ENCODE assay signal across 14 cellular contexts in genomic region chr4:156790866-156791265, GRCh38.
A peak's percentile ranks its signal among the peaks of the same experiment; 100 is the strongest.
DNase-seq lines count a peak whose midpoint lies in the region; ATAC-seq, FAIRE-seq and TF ChIP-seq lines count a peak whose summit lies in the region.
"Had no signal": no experiment of that assay in that cellular context is flagged by ENCODE, and none has a peak within 500 bp of the region (broad histone marks: within the 10 kb centered on the region; RNA-seq: fewer than 3 reads in every experiment).

No MANE protein-coding gene starts in this region.

- H3K4me1 ChIP-seq in kidney (ENCODE audit: control insufficient read depth in 1 of 2, insufficient read depth in 1 of 2, low read depth in 1 of 2, low read length in 2 of 2): no peaks in the 10 kb centered on the region

- H3K9ac ChIP-seq in kidney (ENCODE audit: low read length in 2 of 2): no peak overlapping the region

- H3K36me3 ChIP-seq in MG63 (no peaks in the 10 kb centered on the region; the same call in 1 of the 2 replicates), kidney (ENCODE audit: control insufficient read depth in 1 of 2, insufficient read depth in 2 of 2, low read length in 2 of 2) (no peaks in the 10 kb centered on the region)

- H3K4me3 ChIP-seq in MG63 (no peak overlapping the region), kidney (ENCODE audit: low read length in 2 of 2) (no peak overlapping the region)

- no peak overlapping the region for H3K27ac ChIP-seq in kidney (ENCODE audit: low read depth in 2 of 2, low read length in 2 of 2)

- peaks cover 42% of the 10 kb centered on the region for H3K4me1 Mint-ChIP-seq in nephron progenitor cell
- H3K4me1 Mint-ChIP-seq: activated CD4-positive, alpha-beta T cell treated with anti-CD3 and anti-CD28 coated beads, Interleukin-2, amount 10 ng/mL, durations not matched to agents 24 days and 14 days had no signal

- TF ChIP-seq CTCF in nephron progenitor cell (IDR thresholded peaks at IDR 0.05) (no peak), kidney (IDR thresholded peaks at IDR 0.05; ENCODE audit: borderline replicate concordance, extremely low read depth, insufficient read depth) (no peak)

- no peaks in the 10 kb centered on the region for H3K9me3 Mint-ChIP-seq in nephron progenitor cell
- H3K9me3 Mint-ChIP-seq: activated CD4-positive, alpha-beta T cell treated with anti-CD3 and anti-CD28 coated beads, Interleukin-2, amount 10 ng/mL, durations not matched to agents 24 days and 14 days; neural crest cell had no signal

- H3K27me3 ChIP-seq in MG63: no peaks in the 10 kb centered on the region

- ATAC-seq in HG03432 (IDR thresholded peaks at IDR 0.05; ENCODE audit: unreplicated experiment) (no peak), HG02938 (IDR thresholded peaks at IDR 0.05; ENCODE audit: unreplicated experiment) (no peak)

- peak; percentile 78 for DNase-seq in ELR (ENCODE audit: low read depth)
- DNase-seq in MG63: peak; percentile 69
- peak; percentile 73 for DNase-seq in dedifferentiated amniotic fluid mesenchymal stem cell (ENCODE audit: extremely low spot score)
- DNase-seq in nephron progenitor cell: peak; percentile 9
- no peak for DNase-seq in kidney
- DNase-seq: activated CD4-positive, alpha-beta T cell treated with anti-CD3 and anti-CD28 coated beads, Interleukin-2, amount 10 ng/mL, durations not matched to agents 24 days and 14 days; DMS153; effector memory CD4-positive, alpha-beta T cell; NCI-H345; SIG-M5 had no signal

- no peak overlapping the region for H3K27ac Mint-ChIP-seq in nephron progenitor cell
- H3K27ac Mint-ChIP-seq: activated CD4-positive, alpha-beta T cell treated with anti-CD3 and anti-CD28 coated beads, Interleukin-2, amount 10 ng/mL, durations not matched to agents 24 days and 14 days had no signal

- intact Hi-C loops in kidney (cut with DNase I): no loop called here

- H3K4me3 Mint-ChIP-seq in nephron progenitor cell: no peak overlapping the region
- H3K4me3 Mint-ChIP-seq: activated CD4-positive, alpha-beta T cell treated with anti-CD3 and anti-CD28 coated beads, Interleukin-2, amount 10 ng/mL, durations not matched to agents 24 days and 14 days; neural crest cell had no signal

- no peaks in the 10 kb centered on the region for H3K36me3 Mint-ChIP-seq in nephron progenitor cell (ENCODE audit: low read depth)

- no peak for FAIRE-seq in kidney (lab: Jason Lieb, UNC)
- FAIRE-seq: GM18507 had no signal

- H3K27me3 Mint-ChIP-seq in nephron progenitor cell (ENCODE audit: low read depth, poor library complexity): no peaks in the 10 kb centered on the region
- H3K27me3 Mint-ChIP-seq: activated CD4-positive, alpha-beta T cell treated with anti-CD3 and anti-CD28 coated beads, Interleukin-2, amount 10 ng/mL, durations not matched to agents 24 days and 14 days had no signal

- H3K9me3 ChIP-seq in MG63 (no peaks in the 10 kb centered on the region), kidney (ENCODE audit: control insufficient read depth in 1 of 2, low read length in 2 of 2) (no peaks in the 10 kb centered on the region)
